In the genomic region with DNA sequence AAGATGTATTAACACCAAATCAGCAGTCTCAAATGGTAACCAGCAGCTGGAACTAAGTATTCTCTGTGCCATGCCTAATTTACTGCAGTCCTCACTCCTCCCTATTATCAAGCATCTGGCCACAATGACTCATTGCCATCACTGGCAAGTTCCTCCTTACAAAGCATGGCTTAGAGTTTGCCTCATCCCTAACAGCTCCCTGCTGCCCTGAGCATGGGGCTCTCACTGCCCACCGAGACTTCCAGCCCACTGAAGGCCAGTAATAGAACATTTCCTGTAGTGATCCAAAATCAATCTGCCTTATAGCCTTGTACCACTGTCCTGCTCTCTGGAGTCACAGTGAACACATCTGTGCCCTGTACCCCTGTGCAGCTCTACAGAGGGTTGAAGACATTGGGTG, we compare ENCODE assay signal across 17 cellular contexts.
DNase-seq lines count a peak whose midpoint lies in the region; ATAC-seq and TF ChIP-seq lines count a peak whose summit lies in the region.
"Had no signal": no experiment of that assay in that cellular context is flagged by ENCODE, and none has a peak within 500 bp of the region (broad histone marks: within the 10 kb centered on the region; RNA-seq: fewer than 3 reads in every experiment).

No MANE protein-coding gene starts in this region.

- no peaks in the 10 kb centered on the region for H3K27me3 ChIP-seq in mesenchymal stem cell (ENCODE audit: control insufficient read depth in 1 of 2, insufficient read depth in 1 of 2, low read length in 2 of 2)
- H3K27me3 ChIP-seq: Peyer's patch had no signal

- H3K9ac ChIP-seq in mesenchymal stem cell (ENCODE audit: low read length): no peak overlapping the region

- no peak for TF ChIP-seq CTCF in choroid plexus epithelial cell (conservative IDR thresholded peaks at IDR 0.05; ENCODE audit: low read depth, low read length)

- H2AK5ac ChIP-seq in mesenchymal stem cell (ENCODE audit: low read length, severe bottlenecking): no peak overlapping the region

- DNase-seq in GM04503 (ENCODE audit: low read depth): peak; percentile 39
- peak; percentile 43 for DNase-seq in NCI-H69 (lab: John Stamatoyannopoulos, UW)
- DNase-seq in choroid plexus epithelial cell (ENCODE audit: low read depth): peak; percentile 48
- DNase-seq in mesenchymal stem cell: peak; percentile 25
- no peak for DNase-seq in activated CD4-positive, alpha-beta T cell treated with anti-CD3 and anti-CD28 coated beads for 1 hour
- DNase-seq in amniotic stem cell (lab: John Stamatoyannopoulos, UW): no peak
- DNase-seq: activated CD4-positive, alpha-beta T cell treated with anti-CD3 and anti-CD28 coated beads, Interleukin-2, amount 50 U/mL, for 1 hour; activated gamma-delta T cell treated with Interleukin-2 at 50 U/mL for 16 hours; H7; left cardiac atrium; NCI-H1417; Peyer's patch; stimulated activated CD4-positive, alpha-beta T cell treated with anti-CD3 and anti-CD28 coated beads, Interleukin-12 subunit alpha, Interleukin-12 subunit beta, amount 100 ng/mL, for 4 hours had no signal

- H3K4me1 ChIP-seq in mesenchymal stem cell (ENCODE audit: control insufficient read depth, insufficient read depth, low read depth, low read length): peaks cover 2% of the 10 kb centered on the region
- H3K4me1 ChIP-seq: Peyer's patch, prostate gland had no signal

- H3K27ac ChIP-seq in mesenchymal stem cell (ENCODE audit: low read length, poor library complexity, severe bottlenecking): no peak overlapping the region
- H3K27ac ChIP-seq: Peyer's patch, prostate gland had no signal

- no peak overlapping the region for H3K4me2 ChIP-seq in mesenchymal stem cell (ENCODE audit: low read length, poor library complexity, severe bottlenecking)

- H2BK120ac ChIP-seq in mesenchymal stem cell (ENCODE audit: low read depth, low read length): no peak overlapping the region

- H3K36me3 ChIP-seq in mesenchymal stem cell (ENCODE audit: control insufficient read depth in 1 of 2, insufficient read depth in 2 of 2, low read depth in 1 of 2, low read length in 2 of 2): peaks cover 3 to 4% of the 10 kb centered on the region in 2 experiments
- H3K36me3 ChIP-seq: Peyer's patch, prostate gland had no signal

- H3K4ac ChIP-seq in mesenchymal stem cell (ENCODE audit: low read depth in 1 of 2, low read length in 2 of 2): peak overlapping the region in 1 of 2 experiments; percentile 27

- ATAC-seq in GM19324 (IDR thresholded peaks at IDR 0.05; ENCODE audit: low FRiP score, unreplicated experiment) (no peak), GM21423 (IDR thresholded peaks at IDR 0.05; ENCODE audit: unreplicated experiment) (no peak)
- ATAC-seq: left cardiac atrium, SK-N-SH treated with all-trans-retinoic acid at 6 μM for 48 hours had no signal

- no peak overlapping the region for H2BK15ac ChIP-seq in mesenchymal stem cell (ENCODE audit: low read depth, poor library complexity, severe bottlenecking)

- H3K14ac ChIP-seq in mesenchymal stem cell (ENCODE audit: low read length in 2 of 2): no peak overlapping the region

- H3K4me3 ChIP-seq in choroid plexus epithelial cell (ENCODE audit: low read depth, low read length) (no peak overlapping the region), mesenchymal stem cell (ENCODE audit: insufficient read depth in 1 of 2, low read depth in 1 of 2, low read length in 2 of 2) (no peak overlapping the region)
- H3K4me3 ChIP-seq: Peyer's patch, prostate gland had no signal

- 71% methylated on average over 1 of the region's 1 CpG for WGBS in mesenchymal stem cell

- no peak overlapping the region for H2BK5ac ChIP-seq in mesenchymal stem cell (ENCODE audit: low read depth, low read length, poor library complexity, severe bottlenecking)

- no peak overlapping the region for H4K8ac ChIP-seq in mesenchymal stem cell (ENCODE audit: low read length)

- no peak overlapping the region for H2AFZ ChIP-seq in mesenchymal stem cell (ENCODE audit: low read depth, low read length)

- no peak overlapping the region for H3K23ac ChIP-seq in mesenchymal stem cell (ENCODE audit: low read length in 2 of 2)

- no peaks in the 10 kb centered on the region for H3K9me3 ChIP-seq in mesenchymal stem cell (ENCODE audit: control insufficient read depth, low read length)
- H3K9me3 ChIP-seq: prostate gland had no signal

- H4K91ac ChIP-seq in mesenchymal stem cell (ENCODE audit: low read length): no peak overlapping the region

- no peak overlapping the region for H3K18ac ChIP-seq in mesenchymal stem cell (ENCODE audit: low read depth in 1 of 2, low read length in 2 of 2)

- H3K79me1 ChIP-seq in mesenchymal stem cell (replicated peaks; ENCODE audit: low read length, poor library complexity, severe bottlenecking): no peaks in the 10 kb centered on the region

- no peak overlapping the region for H2BK12ac ChIP-seq in mesenchymal stem cell (ENCODE audit: low read length in 2 of 2)

Comparison
In these comparisons a context has a peak if more than half of its experiments do, and no peak if none do; other contexts are left out.
1. DNase-seq: peak in GM04503 (single experiment), NCI-H69 (single experiment), choroid plexus epithelial cell (single experiment) and mesenchymal stem cell (single experiment); none in activated CD4-positive, alpha-beta T cell treated with anti-CD3 and anti-CD28 coated beads for 1 hour (single experiment) and amniotic stem cell (single experiment).